15 cellular contexts compared by ENCODE assay signal in genomic region chr18:629303-630150, GRCh38. TPM values are rescaled to one million over a fixed set of nuclear protein-coding genes. Genes with fewer than 3 reads are reported as not detected.
DNase-seq lines count a peak whose midpoint lies in the region; ATAC-seq and TF ChIP-seq lines count a peak whose summit lies in the region.
"Had no signal": no experiment of that assay in that cellular context is flagged by ENCODE, and none has a peak within 500 bp of the region (broad histone marks: within the 10 kb centered on the region; RNA-seq: fewer than 3 reads in every experiment).

No MANE protein-coding gene starts in this region.

- H3K4me1 ChIP-seq in transverse colon: no peaks in the 10 kb centered on the region
- H3K4me1 ChIP-seq: sigmoid colon, upper lobe of left lung had no signal

- no peak for TF ChIP-seq POLR2A in transverse colon (IDR thresholded peaks at IDR 0.05)

- no peaks in the 10 kb centered on the region for H3K27me3 Mint-ChIP-seq in activated naive CD8-positive, alpha-beta T cell treated with anti-CD3 and anti-CD28 coated beads for 36 hours
- H3K27me3 Mint-ChIP-seq in mesothelial cell of epicardium (ENCODE audit: low read depth): no peaks in the 10 kb centered on the region

- no peak for ATAC-seq in HG03095 (IDR thresholded peaks at IDR 0.05; ENCODE audit: unreplicated experiment)
- ATAC-seq: activated CD8-positive, alpha-beta memory T cell treated with anti-CD3 and anti-CD28 coated beads, Interleukin-2, amount 10 ng/mL, durations not matched to agents 7 days and 5 days; naive thymus-derived CD4-positive, alpha-beta T cell had no signal

- intact Hi-C loops in transverse colon (cut with DNase I; ENCODE audit: low total_unique reads): loop anchor here (10.0 kb wide), 1 partner anchor 205 kb away; no protein-coding TSS in a partner anchor

- no peak overlapping the region for H3K4me3 Mint-ChIP-seq in activated naive CD8-positive, alpha-beta T cell treated with anti-CD3 and anti-CD28 coated beads for 36 hours
- H3K4me3 Mint-ChIP-seq in mesothelial cell of epicardium: no peak overlapping the region
- H3K4me3 Mint-ChIP-seq: activated CD8-positive, alpha-beta memory T cell treated with anti-CD3 and anti-CD28 coated beads, Interleukin-2, amount 10 ng/mL, durations not matched to agents 7 days and 5 days; naive thymus-derived CD4-positive, alpha-beta T cell had no signal

- H3K27ac Mint-ChIP-seq in activated naive CD8-positive, alpha-beta T cell treated with anti-CD3 and anti-CD28 coated beads for 36 hours: no peak overlapping the region
- H3K27ac Mint-ChIP-seq in mesothelial cell of epicardium: no peak overlapping the region
- H3K27ac Mint-ChIP-seq: activated CD8-positive, alpha-beta memory T cell treated with anti-CD3 and anti-CD28 coated beads, Interleukin-2, amount 10 ng/mL, durations not matched to agents 7 days and 5 days had no signal

- H3K9me3 ChIP-seq in transverse colon: no peaks in the 10 kb centered on the region
- H3K9me3 ChIP-seq: Caco-2, sigmoid colon, upper lobe of left lung had no signal

- H3K4me1 Mint-ChIP-seq in activated naive CD8-positive, alpha-beta T cell treated with anti-CD3 and anti-CD28 coated beads for 36 hours: peaks cover 4% of the 10 kb centered on the region
- H3K4me1 Mint-ChIP-seq in mesothelial cell of epicardium: peaks cover 2% of the 10 kb centered on the region
- H3K4me1 Mint-ChIP-seq: activated CD8-positive, alpha-beta memory T cell treated with anti-CD3 and anti-CD28 coated beads, Interleukin-2, amount 10 ng/mL, durations not matched to agents 7 days and 5 days; naive thymus-derived CD4-positive, alpha-beta T cell had no signal

- TF ChIP-seq EP300 in transverse colon (IDR thresholded peaks at IDR 0.05; ENCODE audit: low read depth): no peak

- H3K4me3 ChIP-seq in transverse colon: no peak overlapping the region
- H3K4me3 ChIP-seq: sigmoid colon, upper lobe of left lung had no signal

- H3K36me3 Mint-ChIP-seq in activated naive CD8-positive, alpha-beta T cell treated with anti-CD3 and anti-CD28 coated beads for 36 hours: no peaks in the 10 kb centered on the region
- peaks cover 46% of the 10 kb centered on the region for H3K36me3 Mint-ChIP-seq in mesothelial cell of epicardium
- H3K36me3 Mint-ChIP-seq: activated CD8-positive, alpha-beta memory T cell treated with anti-CD3 and anti-CD28 coated beads, Interleukin-2, amount 10 ng/mL, durations not matched to agents 7 days and 5 days had no signal

- H3K27ac ChIP-seq in transverse colon: no peak overlapping the region
- H3K27ac ChIP-seq: sigmoid colon, upper lobe of left lung had no signal

- DNase-seq in DMS53 (lab: John Stamatoyannopoulos, UW): peak; percentile 44
- DNase-seq in DMS53 treated with DMSO at 0.1 percent for 48 hours (lab: John Stamatoyannopoulos, UW; ENCODE audit: unreplicated experiment): no peak
- peak; percentile 17 for DNase-seq in ELR (ENCODE audit: low read depth)
- peak; percentile 3 for DNase-seq in activated naive CD8-positive, alpha-beta T cell treated with anti-CD3 and anti-CD28 coated beads for 36 hours
- no peak for DNase-seq in mesothelial cell of epicardium (ENCODE audit: low spot score in 2 of 2, unreplicated experiment in 2 of 2)
- no peak for DNase-seq in transverse colon
- no peak for DNase-seq in NCI-H345 (lab: John Stamatoyannopoulos, UW)
- DNase-seq: 8988T; activated CD8-positive, alpha-beta memory T cell treated with anti-CD3 and anti-CD28 coated beads, Interleukin-2, amount 10 ng/mL, durations not matched to agents 7 days and 5 days; amniotic stem cell; naive thymus-derived CD4-positive, alpha-beta T cell; sigmoid colon; upper lobe of left lung had no signal

- in situ Hi-C loops in transverse colon (cut with MboI; ENCODE audit: low pct_ligation_motif_present in 1 of 4, low pct_unique_long_range_greater_than_20kb in 1 of 4, low sequenced_read_pairs in 3 of 4): loop anchor here in 3 of 4 donors (10.0 kb wide), 2 partner anchors 195 to 205 kb away; no protein-coding TSS in a partner anchor

- TF ChIP-seq CTCF in mesothelial cell of epicardium (IDR thresholded peaks at IDR 0.05; ENCODE audit: unreplicated experiment) (peak; percentile 57), transverse colon (IDR thresholded peaks at IDR 0.05) (no peak)

- H3K27me3 ChIP-seq in transverse colon: no peaks in the 10 kb centered on the region
- H3K27me3 ChIP-seq: sigmoid colon, upper lobe of left lung had no signal

- 92 to 94% methylated on average over 3 to 5 of the region's 5 CpGs for WGBS in transverse colon (ENCODE audit: low coverage in 1 of 2), 2 donors

- no peaks in the 10 kb centered on the region for H3K9me3 Mint-ChIP-seq in activated naive CD8-positive, alpha-beta T cell treated with anti-CD3 and anti-CD28 coated beads for 36 hours
- H3K9me3 Mint-ChIP-seq in mesothelial cell of epicardium: peaks cover 5% of the 10 kb centered on the region

- no peaks in the 10 kb centered on the region for H3K36me3 ChIP-seq in transverse colon
- H3K36me3 ChIP-seq: sigmoid colon, upper lobe of left lung had no signal

RNA-seq across cellular contexts. Expression of gene TYMS, which starts 27.9 kb away (rescaled TPM):
- 100 to 1,000 TPM; 364 to 369 TPM for total RNA-seq in activated naive CD8-positive, alpha-beta T cell treated with anti-CD3 and anti-CD28 coated beads for 36 hours
- total RNA-seq in mesothelial cell of epicardium (54.0 to 60.8 TPM (median 55.4 TPM) in 3 replicates), transverse colon (1 to 10 TPM; 3.2 to 5.9 (median 4.7) TPM)

RNA-seq across cellular contexts. Expression of gene CLUL1, which starts 32.7 kb away (rescaled TPM):
- total RNA-seq in activated naive CD8-positive, alpha-beta T cell treated with anti-CD3 and anti-CD28 coated beads for 36 hours: not detected
- 66.7 to 71.7 TPM (median 69.2 TPM) in 3 replicates for total RNA-seq in mesothelial cell of epicardium
- not detected for total RNA-seq in transverse colon
- total RNA-seq: activated CD8-positive, alpha-beta memory T cell treated with anti-CD3 and anti-CD28 coated beads, Interleukin-2, amount 10 ng/mL, durations not matched to agents 7 days and 5 days had no signal

RNA-seq across cellular contexts. Expression of gene CETN1, which starts 49.3 kb away (rescaled TPM):
- total RNA-seq in activated naive CD8-positive, alpha-beta T cell treated with anti-CD3 and anti-CD28 coated beads for 36 hours: not detected
- total RNA-seq in mesothelial cell of epicardium (not detected in 3 replicates), transverse colon (not detected)
- total RNA-seq: activated CD8-positive, alpha-beta memory T cell treated with anti-CD3 and anti-CD28 coated beads, Interleukin-2, amount 10 ng/mL, durations not matched to agents 7 days and 5 days; Caco-2; naive thymus-derived CD4-positive, alpha-beta T cell; sigmoid colon; upper lobe of left lung had no signal

Comparison
In these comparisons a context has a peak if more than half of its experiments do, and no peak if none do; other contexts are left out.
1. DNase-seq: peak in DMS53 (single experiment), ELR (single experiment) and activated naive CD8-positive, alpha-beta T cell treated with anti-CD3 and anti-CD28 coated beads for 36 hours (single experiment); none in DMS53 treated with DMSO at 0.1 percent for 48 hours (single experiment), mesothelial cell of epicardium (0 of 2), transverse colon (single experiment) and NCI-H345 (single experiment).
2. RNA of gene CLUL1, which starts 32.7 kb away (total RNA-seq): 66.7 to 71.7 TPM in mesothelial cell of epicardium; not detected in activated naive CD8-positive, alpha-beta T cell treated with anti-CD3 and anti-CD28 coated beads for 36 hours and not detected in transverse colon; every median in the first group is over 10 times any median in the second.